ENCODE assay signal across 2 cellular contexts in genomic region chr1:197137322-197137721, GRCh38.
TF ChIP-seq lines count a peak whose summit lies in the region.

No MANE protein-coding gene starts in this region.

TF ChIP-seq in IMR-90, 13 proteins besides CTCF, POLR2A, EP300 and RAD21:
- TF ChIP-seq MAFK (IDR thresholded peaks at IDR 0.05; ENCODE audit: low read depth, low read length) (no peak), CEBPB (IDR thresholded peaks at IDR 0.05; ENCODE audit: low read depth, low read length) (no peak), NFE2L2 (IDR thresholded peaks at IDR 0.05; ENCODE audit: low read depth, low read length) (no peak), MAZ (IDR thresholded peaks at IDR 0.05; ENCODE audit: borderline replicate concordance, low read depth, low read length) (no peak)

TF ChIP-seq in K562, 482 proteins besides CTCF, POLR2A, EP300 and RAD21:
- TF ChIP-seq BMI1 (IDR thresholded peaks at IDR 0.05; ENCODE audit: low read length) (no peak), C11orf30 (IDR thresholded peaks at IDR 0.05; ENCODE audit: low read depth) (no peak), ASH1L (IDR thresholded peaks at IDR 0.05; ENCODE audit: borderline replicate concordance, low read depth, partially characterized antibody) (no peak), ETV1 (tag; conservative IDR thresholded peaks at IDR 0.05; ENCODE audit: low read depth) (no peak), ZBTB34 (CRISPR knock-in tag; IDR thresholded peaks at IDR 0.05) (no peak), FUS (optimal IDR thresholded peaks at IDR 0.05; ENCODE audit: low read depth, low read length) (no peak), SIRT6 (IDR thresholded peaks at IDR 0.05; ENCODE audit: low read depth, low read length) (no peak), ZMIZ1 (IDR thresholded peaks at IDR 0.05; ENCODE audit: low read depth in 2 of 2, low read length in 2 of 2) (no peak), HCFC1 (IDR thresholded peaks at IDR 0.05; ENCODE audit: low read depth, low read length) (no peak), CREB3L1 (IDR thresholded peaks at IDR 0.05; ENCODE audit: borderline replicate concordance, low read depth) (no peak), CC2D1A (IDR thresholded peaks at IDR 0.05) (no peak)
